In genomic region chr10:118664321-118664720, GRCh38 we compare ENCODE assay signal across 19 cellular contexts.
DNase-seq lines count a peak whose midpoint lies in the region; ATAC-seq and TF ChIP-seq lines count a peak whose summit lies in the region.
"Had no signal": no experiment of that assay in that cellular context is flagged by ENCODE, and none has a peak within 500 bp of the region (broad histone marks: within the 10 kb centered on the region; RNA-seq: fewer than 3 reads in every experiment).

No MANE protein-coding gene starts in this region.

- H3K4me3 ChIP-seq in naive thymus-derived CD4-positive, alpha-beta T cell (ENCODE audit: low read length), result no peak overlapping the region
- H3K4me3 ChIP-seq in body of pancreas, result no peak overlapping the region
- H3K4me3 ChIP-seq: BLaER1 treated with 17β-estradiol and CSF1 and Interleukin-3, amounts not matched to agents 10 nM and 100 nM; GM12878 had no signal

- CTCF ChIA-PET in naive thymus-derived CD4-positive, alpha-beta T cell (lab: Charles Lee), result interaction anchor here (0.6 to 1.9 kb wide), 3 partner anchors 56 to 205 kb away, joined by 3 to 6 read pairs (median 3); no protein-coding TSS in a partner anchor

- TF ChIP-seq POLR2A in body of pancreas (IDR thresholded peaks at IDR 0.05), result no peak

- WGBS in body of pancreas, 2 donors, result 61 to 81% methylated on average over 3 to 6 of the region's 6 CpGs

- no peaks in the 10 kb centered on the region for H3K36me3 Mint-ChIP-seq in T-helper 17 cell (ENCODE audit: low read depth)
- peaks cover 4 to 16% (median 10%) of the 10 kb centered on the region in 5 donors for H3K36me3 Mint-ChIP-seq in naive thymus-derived CD4-positive, alpha-beta T cell

- DNase-seq in stimulated activated naive CD8-positive, alpha-beta T cell treated with anti-CD3 and anti-CD28 coated beads, Interleukin-15, amount 100 ng/mL, for 72 hours, result no peak
- DNase-seq in stimulated activated naive CD8-positive, alpha-beta T cell treated with anti-CD3 and anti-CD28 coated beads, Interleukin-15, Interleukin-2, amounts not matched to agents 100 U/mL and 50 U/mL, for 24 hours, result no peak
- DNase-seq in T-helper 17 cell, result no peak
- no peak for DNase-seq in naive thymus-derived CD4-positive, alpha-beta T cell
- no peak for DNase-seq in Right ventricle myocardium superior
- DNase-seq in body of pancreas, result no peak
- DNase-seq: CD8-positive, alpha-beta memory T cell; COR-L47; DMS 273 treated with DMSO at 0.1 percent for 48 hours; DMS53; DND-41; EL; HCEC 1CT; HFFc6; IMR-90 had no signal

- H3K36me3 ChIP-seq in naive thymus-derived CD4-positive, alpha-beta T cell (ENCODE audit: control insufficient read depth in 2 of 3, insufficient read depth in 3 of 3, low read length in 3 of 3), result no peaks in the 10 kb centered on the region
- H3K36me3 ChIP-seq in body of pancreas (replicated peaks in 1 of 2; ENCODE audit: insufficient read depth in 1 of 2, low read depth in 2 of 2), result no peaks in the 10 kb centered on the region
- H3K36me3 ChIP-seq: BLaER1 treated with 17β-estradiol and CSF1 and Interleukin-3, amounts not matched to agents 10 nM and 100 nM had no signal

- H3K9me3 ChIP-seq in T-helper 17 cell (ENCODE audit: control insufficient read depth, low read length, poor library complexity, severe bottlenecking), result no peaks in the 10 kb centered on the region
- no peaks in the 10 kb centered on the region for H3K9me3 ChIP-seq in naive thymus-derived CD4-positive, alpha-beta T cell (ENCODE audit: control insufficient read depth in 2 of 3, low read length in 3 of 3)
- H3K9me3 ChIP-seq in body of pancreas, result no peaks in the 10 kb centered on the region

- peaks cover 11 to 51% of the 10 kb centered on the region in 2 donors for H3K4me1 ChIP-seq in naive thymus-derived CD4-positive, alpha-beta T cell (ENCODE audit: control insufficient read depth in 2 of 2, insufficient read depth in 2 of 2, low read length in 2 of 2)
- peaks cover 29% of the 10 kb centered on the region for H3K4me1 ChIP-seq in body of pancreas

- POLR2A ChIA-PET in naive thymus-derived CD4-positive, alpha-beta T cell (lab: Charles Lee), result interaction anchor here (1.2 kb wide), 1 partner anchor 30 kb away, joined by 3 read pairs; no protein-coding TSS in a partner anchor

- ATAC-seq in stimulated activated naive CD8-positive, alpha-beta T cell treated with anti-CD3 and anti-CD28 coated beads, Interleukin-15, amount 100 ng/mL, for 72 hours, result peak; percentile 15
- no peak for ATAC-seq in stimulated activated naive CD8-positive, alpha-beta T cell treated with anti-CD3 and anti-CD28 coated beads, Interleukin-15, Interleukin-2, amounts not matched to agents 100 U/mL and 50 U/mL, for 24 hours
- ATAC-seq in T-helper 17 cell (no peak), Right ventricle myocardium superior (ENCODE audit: poor library complexity) (no peak), body of pancreas (no peak)
- ATAC-seq in naive thymus-derived CD4-positive, alpha-beta T cell, result no peak
- ATAC-seq: GM12878 had no signal

- H3K27ac ChIP-seq in naive thymus-derived CD4-positive, alpha-beta T cell (ENCODE audit: low read depth, low read length), result no peak overlapping the region
- H3K27ac ChIP-seq in body of pancreas, result no peak overlapping the region
- H3K27ac ChIP-seq: BLaER1 treated with 17β-estradiol and CSF1 and Interleukin-3, amounts not matched to agents 10 nM and 100 nM; HL-60 had no signal

- no peaks in the 10 kb centered on the region for H3K27me3 ChIP-seq in naive thymus-derived CD4-positive, alpha-beta T cell (ENCODE audit: control insufficient read depth in 2 of 2, insufficient read depth in 2 of 2, low read length in 2 of 2)
- no peaks in the 10 kb centered on the region for H3K27me3 ChIP-seq in body of pancreas
- H3K27me3 ChIP-seq: BLaER1 treated with 17β-estradiol and CSF1 and Interleukin-3, amounts not matched to agents 10 nM and 100 nM had no signal

- no peak overlapping the region for H3K4me3 Mint-ChIP-seq in stimulated activated naive CD8-positive, alpha-beta T cell treated with anti-CD3 and anti-CD28 coated beads, Interleukin-15, amount 100 ng/mL, for 72 hours
- H3K4me3 Mint-ChIP-seq in T-helper 17 cell, result peak overlapping the region; percentile 39
- H3K4me3 Mint-ChIP-seq in naive thymus-derived CD4-positive, alpha-beta T cell, result peak overlapping the region in 7 of 10 donors; percentile 17 to 70 (median 45)
- H3K4me3 Mint-ChIP-seq: B cell; CD8-positive, alpha-beta memory T cell; HFFc6 had no signal

- peak overlapping the region in 1 of 2 donors; percentile 49 for H3K27ac Mint-ChIP-seq in stimulated activated naive CD8-positive, alpha-beta T cell treated with anti-CD3 and anti-CD28 coated beads, Interleukin-15, amount 100 ng/mL, for 72 hours
- H3K27ac Mint-ChIP-seq in T-helper 17 cell, result no peak overlapping the region
- peak overlapping the region in 4 of 9 donors; percentile 34 to 73 (median 56) for H3K27ac Mint-ChIP-seq in naive thymus-derived CD4-positive, alpha-beta T cell
- H3K27ac Mint-ChIP-seq: B cell, HFFc6 had no signal

- H3K27me3 Mint-ChIP-seq in stimulated activated naive CD8-positive, alpha-beta T cell treated with anti-CD3 and anti-CD28 coated beads, Interleukin-15, amount 100 ng/mL, for 72 hours, result no peaks in the 10 kb centered on the region
- H3K27me3 Mint-ChIP-seq in T-helper 17 cell, result no peaks in the 10 kb centered on the region
- H3K27me3 Mint-ChIP-seq in naive thymus-derived CD4-positive, alpha-beta T cell, result peaks cover 0 to 12% (median 0%) of the 10 kb centered on the region in 5 donors

- intact Hi-C loops in naive thymus-derived CD4-positive, alpha-beta T cell (cut with micrococcal nuclease), result no loop called here
- intact Hi-C loops in Right ventricle myocardium superior (cut with DNase I), result no loop called here
- intact Hi-C loops in body of pancreas (cut with DNase I), result no loop called here

- peaks cover 36% of the 10 kb centered on the region for H3K4me1 Mint-ChIP-seq in stimulated activated naive CD8-positive, alpha-beta T cell treated with anti-CD3 and anti-CD28 coated beads, Interleukin-15, amount 100 ng/mL, for 72 hours
- H3K4me1 Mint-ChIP-seq in T-helper 17 cell, result peaks cover 33% of the 10 kb centered on the region
- H3K4me1 Mint-ChIP-seq in naive thymus-derived CD4-positive, alpha-beta T cell, result peaks cover 20 to 91% (median 74%) of the 10 kb centered on the region in 7 donors

- peaks cover 9 to 15% of the 10 kb centered on the region in 2 donors for H3K9me3 Mint-ChIP-seq in stimulated activated naive CD8-positive, alpha-beta T cell treated with anti-CD3 and anti-CD28 coated beads, Interleukin-15, amount 100 ng/mL, for 72 hours
- peaks cover 2 to 29% (median 15%) of the 10 kb centered on the region in 11 donors for H3K9me3 Mint-ChIP-seq in naive thymus-derived CD4-positive, alpha-beta T cell
- H3K9me3 Mint-ChIP-seq: HFFc6 had no signal

- TF ChIP-seq CTCF in body of pancreas (IDR thresholded peaks at IDR 0.05), result no peak

Comparison
In these comparisons a context has a peak if more than half of its experiments do, and no peak if none do; other contexts are left out.
1. H3K4me3 Mint-ChIP-seq: peak in T-helper 17 cell (single experiment) and naive thymus-derived CD4-positive, alpha-beta T cell (7 of 10); none in stimulated activated naive CD8-positive, alpha-beta T cell treated with anti-CD3 and anti-CD28 coated beads, Interleukin-15, amount 100 ng/mL, for 72 hours (0 of 2).